Comparison of ENCODE assay signal across 8 cellular contexts in genomic region chr15:92810418-92811138, GRCh38.
DNase-seq lines count a peak whose midpoint lies in the region; ATAC-seq, FAIRE-seq and TF ChIP-seq lines count a peak whose summit lies in the region.

No MANE protein-coding gene starts in this region.

- H3K4me3 ChIP-seq in LNCaP clone FGC (ENCODE audit: low read depth, low read length) (peak overlapping the region; percentile 51), Peyer's patch (peak overlapping the region in 3 of 4 donors; percentile 54 to 67 (median 55)), breast epithelium (peak overlapping the region; percentile 54 to 73 (median 67)), keratinocyte (ENCODE audit: control insufficient read depth in 2 of 3, extremely low read depth in 1 of 3, insufficient read depth in 2 of 3, low read depth in 1 of 3, low read length in 3 of 3) (peak overlapping the region; percentile 36 to 84 (median 81))

- H3K4me2 ChIP-seq in keratinocyte (ENCODE audit: control insufficient read depth, extremely low read depth, insufficient read depth, low read depth, low read length) = peak overlapping the region; percentile 100

- peak overlapping the region; percentile 96 to 98 (median 97) for H3K27ac ChIP-seq in Peyer's patch
- H3K27ac ChIP-seq in breast epithelium = peak overlapping the region; percentile 97 to 99
- H3K27ac ChIP-seq in keratinocyte (ENCODE audit: control insufficient read depth, insufficient read depth, low read length) = peak overlapping the region; percentile 99

- H3K36me3 ChIP-seq in Peyer's patch (no peaks in the 10 kb centered on the region), breast epithelium (no peaks in the 10 kb centered on the region), keratinocyte (ENCODE audit: control insufficient read depth in 2 of 2, extremely low read depth in 1 of 2, insufficient read depth in 2 of 2, low read length in 2 of 2) (no peaks in the 10 kb centered on the region)

- H3K9me3 ChIP-seq in Peyer's patch (no peaks in the 10 kb centered on the region), breast epithelium (no peaks in the 10 kb centered on the region), keratinocyte (ENCODE audit: control insufficient read depth, low read depth, low read length) (no peaks in the 10 kb centered on the region)

- no peak for FAIRE-seq in keratinocyte (lab: Jason Lieb, UNC)

- peak in 1 of 2 donors; percentile 23 for TF ChIP-seq POLR2A in Peyer's patch (IDR thresholded peaks at IDR 0.05)
- peak; percentile 18 for TF ChIP-seq POLR2A in breast epithelium (IDR thresholded peaks at IDR 0.05)

- H3K9ac ChIP-seq in keratinocyte (ENCODE audit: control insufficient read depth, extremely low read depth, insufficient read depth, low read length) = peak overlapping the region; percentile 97

- ATAC-seq in GM18511 (IDR thresholded peaks at IDR 0.05; ENCODE audit: unreplicated experiment) (no peak), HG02884 (IDR thresholded peaks at IDR 0.05; ENCODE audit: unreplicated experiment) (no peak)

- H4K20me1 ChIP-seq in keratinocyte (ENCODE audit: control insufficient read depth, extremely low read depth, insufficient read depth, low read length) = no peaks in the 10 kb centered on the region

- H3K4me1 ChIP-seq in Peyer's patch = peaks cover 0 to 16% (median 5%) of the 10 kb centered on the region in 4 donors
- peaks cover 0 to 6% of the 10 kb centered on the region in 2 donors for H3K4me1 ChIP-seq in breast epithelium
- H3K4me1 ChIP-seq in keratinocyte (ENCODE audit: control insufficient read depth, extremely low read depth, insufficient read depth, low read length) = peaks cover 30% of the 10 kb centered on the region

- H3K27me3 ChIP-seq in Peyer's patch (no peaks in the 10 kb centered on the region), breast epithelium (no peaks in the 10 kb centered on the region), keratinocyte (ENCODE audit: control insufficient read depth, extremely low read depth, insufficient read depth, low read length) (no peaks in the 10 kb centered on the region)

- intact Hi-C loops in breast epithelium (cut with DNase I; ENCODE audit: low total_unique reads) = no loop called here

- dilution Hi-C loops in keratinocyte (cut with MboI; ENCODE audit: extremely low pct_ligation_motif_present, low sequenced_read_pairs) = loop anchor here (25.0 kb wide), 1 partner anchor 102 kb away; the partner anchor contains the start of gene CHD2

- TF ChIP-seq CTCF in LNCaP clone FGC (IDR thresholded peaks at IDR 0.05; ENCODE audit: control insufficient read depth, extremely low read depth, insufficient read depth) (no peak), Peyer's patch (IDR thresholded peaks at IDR 0.05) (no peak), breast epithelium (IDR thresholded peaks at IDR 0.05) (no peak), keratinocyte (optimal IDR thresholded peaks at IDR 0.05 in 1 of 3, IDR thresholded peaks at IDR 0.05 in 1 of 3, conservative IDR thresholded peaks at IDR 0.05 in 1 of 3; ENCODE audit: extremely low read depth in 1 of 3, insufficient read depth in 2 of 3, low read length in 3 of 3) (no peak)

- H3K9me1 ChIP-seq in keratinocyte (ENCODE audit: control insufficient read depth, extremely low read depth, insufficient read depth, low read length) = no peaks in the 10 kb centered on the region

- peaks cover 2% of the 10 kb centered on the region for H3K79me2 ChIP-seq in keratinocyte (ENCODE audit: control insufficient read depth, insufficient read depth, low read length)

- peak overlapping the region; percentile 58 for H2AFZ ChIP-seq in keratinocyte (ENCODE audit: control insufficient read depth, low read length)

- peak; percentile 63 for DNase-seq in DMS79 (lab: John Stamatoyannopoulos, UW)
- DNase-seq in LNCaP clone FGC (ENCODE audit: low read depth) = peak; percentile 76
- DNase-seq in Peyer's patch = peak in 2 of 3 donors; percentile 52 to 79
- peak in 1 of 2 donors; percentile 69 for DNase-seq in breast epithelium (ENCODE audit: low spot score in 2 of 2)
- no peak for DNase-seq in keratinocyte (ENCODE audit: low read depth, low spot score)
- peak; percentile 71 for DNase-seq in stimulated activated CD4-positive, alpha-beta T cell treated with anti-CD3 and anti-CD28 coated beads, Interleukin-15, amount 100 ng/mL, for 24 hours
